ENCODE assay signal across 8 cellular contexts in the genomic region with DNA sequence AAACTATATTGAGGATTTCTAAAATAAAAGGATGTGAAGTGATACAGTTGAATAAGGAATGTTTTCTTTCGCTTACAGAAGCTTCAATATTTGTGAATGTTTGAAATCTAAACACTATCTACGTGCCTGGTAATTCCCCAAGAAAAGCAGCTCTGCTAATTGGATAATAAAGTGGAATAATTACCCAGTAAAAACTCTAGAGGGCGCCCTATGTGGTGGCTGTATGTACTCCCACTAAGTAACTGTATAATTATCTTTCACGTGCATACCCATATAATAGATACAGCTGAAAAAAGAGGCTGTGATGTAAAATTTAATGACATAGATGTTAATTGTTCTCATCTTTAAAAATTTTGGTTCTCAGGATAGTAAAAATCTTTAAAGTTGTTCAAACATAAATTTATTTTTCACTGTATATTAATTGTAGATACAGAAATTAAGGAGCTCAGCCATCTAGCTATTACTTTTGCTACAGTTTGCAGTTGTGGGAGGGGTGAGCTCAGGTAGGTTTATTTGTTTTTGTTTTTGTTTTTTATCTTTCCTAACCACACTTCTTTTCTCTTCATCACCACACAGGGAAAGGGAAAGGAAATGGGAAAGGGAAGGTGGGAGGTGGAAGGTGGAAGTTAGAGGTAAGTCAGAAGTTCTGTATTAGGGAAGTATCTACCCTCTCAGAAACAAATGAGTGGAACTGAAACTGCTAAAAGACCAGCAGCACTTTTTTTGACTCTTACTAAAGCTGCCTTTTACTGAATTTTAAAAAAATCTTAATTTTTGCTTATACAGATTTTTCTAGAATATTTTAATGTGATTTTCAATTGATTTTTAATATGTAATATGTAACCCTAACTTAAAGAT.
DNase-seq lines count a peak whose midpoint lies in the region; ATAC-seq lines count a peak whose summit lies in the region.

No MANE protein-coding gene starts in this region.

- ATAC-seq in GM18868 (IDR thresholded peaks at IDR 0.05; ENCODE audit: unreplicated experiment) (peak; percentile 81), HG03378 (IDR thresholded peaks at IDR 0.05; ENCODE audit: unreplicated experiment) (peak; percentile 68)
- no peak for ATAC-seq in stimulated activated naive CD8-positive, alpha-beta T cell treated with anti-CD3 and anti-CD28 coated beads, Interleukin-15, Interleukin-2, amounts not matched to agents 100 U/mL and 50 U/mL, for 24 hours

- in situ Hi-C loops in G401 (cut with HindIII; ENCODE audit: low sequenced_read_pairs), result no loop called here

- DNase-seq in AG08396 (ENCODE audit: low spot score) (peak; percentile 15), RKO (ENCODE audit: low spot score) (peak; percentile 44), germinal center (ENCODE audit: low spot score) (peak; percentile 2), G401 (ENCODE audit: low spot score) (no peak)
- DNase-seq in stimulated activated naive CD8-positive, alpha-beta T cell treated with anti-CD3 and anti-CD28 coated beads, Interleukin-15, Interleukin-2, amounts not matched to agents 100 U/mL and 50 U/mL, for 24 hours, result no peak
- no peak for DNase-seq in stimulated activated CD4-positive, alpha-beta T cell treated with anti-CD3 and anti-CD28 coated beads, Interleukin-12 subunit alpha, Interleukin-12 subunit beta, amount 100 ng/mL, for 4 hours

Comparison
In these comparisons a context has a peak if more than half of its experiments do, and no peak if none do; other contexts are left out.
1. DNase-seq: peak in AG08396 (single experiment), RKO (single experiment) and germinal center (single experiment); none in G401 (single experiment), stimulated activated naive CD8-positive, alpha-beta T cell treated with anti-CD3 and anti-CD28 coated beads, Interleukin-15, Interleukin-2, amounts not matched to agents 100 U/mL and 50 U/mL, for 24 hours (single experiment) and stimulated activated CD4-positive, alpha-beta T cell treated with anti-CD3 and anti-CD28 coated beads, Interleukin-12 subunit alpha, Interleukin-12 subunit beta, amount 100 ng/mL, for 4 hours (single experiment).